Comparison of ENCODE assay signal across 8 cellular contexts in genomic region chr19:15584541-15585115, GRCh38. TPM values are rescaled to one million over a fixed set of nuclear protein-coding genes. Genes with fewer than 3 reads are reported as not detected.
DNase-seq lines count a peak whose midpoint lies in the region; ATAC-seq and TF ChIP-seq lines count a peak whose summit lies in the region.

No MANE protein-coding gene starts in this region.

- no peak for ATAC-seq in HG03196 (IDR thresholded peaks at IDR 0.05; ENCODE audit: unreplicated experiment)

- intact Hi-C loops in dendritic cell treated with granulocyte-macrophage colony-stimulating factor and Interleukin-4, amounts not matched to agents 40 ng/mL and 50 ng/mL, for 4 days (cut with micrococcal nuclease) = no loop called here
- intact Hi-C loops in lower leg skin (cut with DNase I; ENCODE audit: low total_unique reads) = no loop called here

- H3K36me3 Mint-ChIP-seq in dendritic cell treated with granulocyte-macrophage colony-stimulating factor and Interleukin-4, amounts not matched to agents 40 ng/mL and 50 ng/mL, for 4 days (ENCODE audit: low read depth) = no peaks in the 10 kb centered on the region

- TF ChIP-seq POLR2A in lower leg skin (IDR thresholded peaks at IDR 0.05) = no peak

- no peaks in the 10 kb centered on the region for H3K9me3 Mint-ChIP-seq in dendritic cell treated with granulocyte-macrophage colony-stimulating factor and Interleukin-4, amounts not matched to agents 40 ng/mL and 50 ng/mL, for 4 days

- TF ChIP-seq CTCF in lower leg skin (IDR thresholded peaks at IDR 0.05) = peak in 1 of 3 donors; percentile 56

- H3K4me3 ChIP-seq in lower leg skin (ENCODE audit: low read depth, poor library complexity, severe bottlenecking) = no peak overlapping the region

- WGBS in lower leg skin, 2 donors = 7% methylated on average over 23 to 34 of the region's 35 CpGs

- H3K4me3 Mint-ChIP-seq in dendritic cell treated with granulocyte-macrophage colony-stimulating factor and Interleukin-4, amounts not matched to agents 40 ng/mL and 50 ng/mL, for 4 days = peak overlapping the region; percentile 20

- no peak overlapping the region for H3K27ac Mint-ChIP-seq in dendritic cell treated with granulocyte-macrophage colony-stimulating factor and Interleukin-4, amounts not matched to agents 40 ng/mL and 50 ng/mL, for 4 days

- peak; percentile 32 to 67 for DNase-seq in NCI-H524 (lab: John Stamatoyannopoulos, UW)
- DNase-seq in NCI-H524 treated with DMSO at 0.1 percent for 48 hours (lab: John Stamatoyannopoulos, UW) = no peak
- peak; percentile 24 to 79 for DNase-seq in NCI-H526 (lab: John Stamatoyannopoulos, UW)
- DNase-seq in activated CD4-positive, alpha-beta T cell treated with anti-CD3 and anti-CD28 coated beads, Interleukin-2, amount 50 U/mL, for 24 hours (ENCODE audit: low read depth in 1 of 2, low spot score in 1 of 2) = peak; percentile 76 to 81
- peak; percentile 65 to 95 for DNase-seq in lower leg skin (ENCODE audit: low spot score in 2 of 2)
- DNase-seq in stimulated activated CD8-positive, alpha-beta memory T cell treated with anti-CD3 and anti-CD28 coated beads, Interleukin-12 subunit alpha, Interleukin-12 subunit beta, amount 100 ng/mL, for 24 hours (ENCODE audit: extremely low read depth) = peak; percentile 55

- peaks cover 33% of the 10 kb centered on the region for H3K27me3 Mint-ChIP-seq in dendritic cell treated with granulocyte-macrophage colony-stimulating factor and Interleukin-4, amounts not matched to agents 40 ng/mL and 50 ng/mL, for 4 days

- H3K4me1 Mint-ChIP-seq in dendritic cell treated with granulocyte-macrophage colony-stimulating factor and Interleukin-4, amounts not matched to agents 40 ng/mL and 50 ng/mL, for 4 days (ENCODE audit: low read depth) = peaks cover 32% of the 10 kb centered on the region

RNA-seq across cellular contexts. Expression of gene CYP4F8, which starts 30.4 kb away (rescaled TPM):
- total RNA-seq in lower leg skin = 10 to 100 TPM in 2 of 4 donors, 1 to 10 TPM in 2; 4.6 to 16.4 (median 9.1) TPM

RNA-seq across cellular contexts. Expression of gene CYP4F3, which starts 56.1 kb away (rescaled TPM):
- 1 to 10 TPM; 6.3 to 9.7 (median 8.4) TPM for total RNA-seq in lower leg skin
